Comparison of ENCODE assay signal across 18 cellular contexts in genomic region chr20:54549523-54550326, GRCh38.
DNase-seq lines count a peak whose midpoint lies in the region; ATAC-seq, FAIRE-seq and TF ChIP-seq lines count a peak whose summit lies in the region.
"Had no signal": no experiment of that assay in that cellular context is flagged by ENCODE, and none has a peak within 500 bp of the region (broad histone marks: within the 10 kb centered on the region; RNA-seq: fewer than 3 reads in every experiment).

No MANE protein-coding gene starts in this region.

- peak; percentile 58 for DNase-seq in GM23248
- DNase-seq in astrocyte (ENCODE audit: low read depth) = peak; percentile 66
- DNase-seq in dedifferentiated amniotic fluid mesenchymal stem cell (ENCODE audit: extremely low spot score) = peak; percentile 18
- no peak for DNase-seq in osteocyte (ENCODE audit: extremely low spot score, unreplicated experiment)
- DNase-seq in activated CD4-positive, alpha-beta T cell treated with anti-CD3 and anti-CD28 coated beads for 48 hours = no peak
- no peak for DNase-seq in naive thymus-derived CD4-positive, alpha-beta T cell
- DNase-seq in suprapubic skin (ENCODE audit: low spot score in 2 of 2) = no peak
- DNase-seq: CD4-positive, alpha-beta T cell; H9; NCI-H1105; NCI-H2029 treated with DMSO at 0.1 percent for 48 hours; NCI-H524 treated with DMSO at 0.1 percent for 48 hours; Peyer's patch had no signal

- H3K27me3 ChIP-seq in GM23248 (replicated peaks; ENCODE audit: insufficient read depth) = no peaks in the 10 kb centered on the region
- no peaks in the 10 kb centered on the region for H3K27me3 ChIP-seq in astrocyte (ENCODE audit: insufficient read depth, low read length)
- H3K27me3 ChIP-seq in naive thymus-derived CD4-positive, alpha-beta T cell (ENCODE audit: control insufficient read depth in 2 of 2, insufficient read depth in 2 of 2, low read length in 2 of 2) = no peaks in the 10 kb centered on the region
- H3K27me3 ChIP-seq in suprapubic skin = no peaks in the 10 kb centered on the region
- H3K27me3 ChIP-seq: BLaER1, Peyer's patch had no signal

- peak overlapping the region; percentile 49 for H3K4me2 ChIP-seq in GM23248 (ENCODE audit: unreplicated experiment)
- H3K4me2 ChIP-seq in astrocyte (ENCODE audit: low read length) = no peak overlapping the region
- H3K4me2 ChIP-seq: BLaER1, KMS-11 had no signal

- H2AFZ ChIP-seq in GM23248 (peak overlapping the region; percentile 15; the same call in 1 of the 2 replicates), astrocyte (ENCODE audit: low read depth, low read length) (no peak overlapping the region)

- peaks cover 2% of the 10 kb centered on the region for H3K4me1 Mint-ChIP-seq in astrocyte (ENCODE audit: low read depth, unreplicated experiment)
- peaks cover 44% of the 10 kb centered on the region for H3K4me1 Mint-ChIP-seq in osteocyte (ENCODE audit: unreplicated experiment)
- no peaks in the 10 kb centered on the region for H3K4me1 Mint-ChIP-seq in naive thymus-derived CD4-positive, alpha-beta T cell

- no peaks in the 10 kb centered on the region for H3K9me3 ChIP-seq in GM23248 (ENCODE audit: low read depth)
- H3K9me3 ChIP-seq in astrocyte (ENCODE audit: insufficient read depth, low read depth, low read length) = no peaks in the 10 kb centered on the region
- no peaks in the 10 kb centered on the region for H3K9me3 ChIP-seq in naive thymus-derived CD4-positive, alpha-beta T cell (ENCODE audit: control insufficient read depth in 2 of 3, low read length in 3 of 3)
- H3K9me3 ChIP-seq in suprapubic skin = no peaks in the 10 kb centered on the region
- H3K9me3 ChIP-seq: Peyer's patch had no signal

- H3K79me2 ChIP-seq in GM23248 (ENCODE audit: insufficient read depth) (no peaks in the 10 kb centered on the region), astrocyte (ENCODE audit: insufficient read depth, low read length) (no peaks in the 10 kb centered on the region)

- H3K4me1 ChIP-seq in GM23248 (ENCODE audit: insufficient read depth) = peaks cover 24% of the 10 kb centered on the region
- peaks cover 12% of the 10 kb centered on the region for H3K4me1 ChIP-seq in astrocyte (ENCODE audit: insufficient read depth, low read length)
- H3K4me1 ChIP-seq in naive thymus-derived CD4-positive, alpha-beta T cell (ENCODE audit: control insufficient read depth in 2 of 2, insufficient read depth in 2 of 2, low read length in 2 of 2) = no peaks in the 10 kb centered on the region
- no peaks in the 10 kb centered on the region for H3K4me1 ChIP-seq in suprapubic skin
- H3K4me1 ChIP-seq: BLaER1, Peyer's patch had no signal

- H3K4me3 ChIP-seq in GM23248 (peak overlapping the region; percentile 2; the same call in 1 of the 2 replicates), astrocyte (ENCODE audit: insufficient read depth, low read depth, low read length) (no peak overlapping the region), suprapubic skin (no peak overlapping the region)
- H3K4me3 ChIP-seq in naive thymus-derived CD4-positive, alpha-beta T cell (ENCODE audit: low read length) = no peak overlapping the region
- H3K4me3 ChIP-seq: BLaER1, Peyer's patch had no signal

- H3K27ac ChIP-seq in GM23248 (peak overlapping the region; percentile 59), astrocyte (ENCODE audit: low read depth, low read length) (peak overlapping the region; percentile 33), suprapubic skin (no peak overlapping the region)
- H3K27ac ChIP-seq in naive thymus-derived CD4-positive, alpha-beta T cell (ENCODE audit: low read depth, low read length) = no peak overlapping the region
- H3K27ac ChIP-seq: BLaER1, HL-60, KMS-11, Peyer's patch had no signal

- no peaks in the 10 kb centered on the region for H4K20me1 ChIP-seq in GM23248 (ENCODE audit: insufficient read depth)
- H4K20me1 ChIP-seq in astrocyte (ENCODE audit: insufficient read depth, low read length) = no peaks in the 10 kb centered on the region
- H4K20me1 ChIP-seq: BLaER1 had no signal

- no peak for ATAC-seq in naive thymus-derived CD4-positive, alpha-beta T cell
- ATAC-seq in HG03460 (IDR thresholded peaks at IDR 0.05; ENCODE audit: unreplicated experiment) = no peak

- no peak for TF ChIP-seq CTCF in astrocyte (IDR thresholded peaks at IDR 0.05; ENCODE audit: insufficient read depth, low read depth, low read length)
- TF ChIP-seq CTCF in osteocyte (IDR thresholded peaks at IDR 0.05) = no peak
- no peak for TF ChIP-seq CTCF in suprapubic skin (IDR thresholded peaks at IDR 0.05)

- H3K4me3 Mint-ChIP-seq in astrocyte (ENCODE audit: unreplicated experiment) = no peak overlapping the region
- H3K4me3 Mint-ChIP-seq in osteocyte (ENCODE audit: unreplicated experiment) = peak overlapping the region; percentile 4
- no peak overlapping the region for H3K4me3 Mint-ChIP-seq in naive thymus-derived CD4-positive, alpha-beta T cell
- H3K4me3 Mint-ChIP-seq: CD4-positive, alpha-beta T cell; H9 had no signal

- intact Hi-C loops in naive thymus-derived CD4-positive, alpha-beta T cell (cut with micrococcal nuclease) = no loop called here

- H3K9me3 Mint-ChIP-seq in astrocyte (ENCODE audit: unreplicated experiment) = no peaks in the 10 kb centered on the region
- H3K9me3 Mint-ChIP-seq in osteocyte (ENCODE audit: unreplicated experiment) = peaks cover 5% of the 10 kb centered on the region
- H3K9me3 Mint-ChIP-seq in naive thymus-derived CD4-positive, alpha-beta T cell = peaks cover 0 to 4% (median 0%) of the 10 kb centered on the region in 11 donors
- H3K9me3 Mint-ChIP-seq: CD4-positive, alpha-beta T cell had no signal

- no peaks in the 10 kb centered on the region for H3K9me2 ChIP-seq in GM23248 (ENCODE audit: insufficient read depth)

- H3F3A ChIP-seq in GM23248 (ENCODE audit: insufficient read depth) = peaks cover 20% of the 10 kb centered on the region

- POLR2A ChIA-PET in naive thymus-derived CD4-positive, alpha-beta T cell (lab: Charles Lee) = no interaction called here

- in situ Hi-C loops in GM23248 (cut with MboI) = no loop called here

- CTCF ChIA-PET in naive thymus-derived CD4-positive, alpha-beta T cell (lab: Charles Lee) = no interaction called here

- H3K9ac ChIP-seq in GM23248 (no peak overlapping the region), astrocyte (ENCODE audit: low read length) (no peak overlapping the region)
- H3K9ac ChIP-seq: BLaER1, KMS-11 had no signal

- no peak for TF ChIP-seq EP300 in suprapubic skin (IDR thresholded peaks at IDR 0.05)

- H3K36me3 ChIP-seq in GM23248 (ENCODE audit: low read depth) = no peaks in the 10 kb centered on the region
- no peaks in the 10 kb centered on the region for H3K36me3 ChIP-seq in astrocyte (ENCODE audit: insufficient read depth, low read length)
- no peaks in the 10 kb centered on the region for H3K36me3 ChIP-seq in naive thymus-derived CD4-positive, alpha-beta T cell (ENCODE audit: control insufficient read depth in 2 of 3, insufficient read depth in 3 of 3, low read length in 3 of 3)
- H3K36me3 ChIP-seq in suprapubic skin = no peaks in the 10 kb centered on the region
- H3K36me3 ChIP-seq: BLaER1, Peyer's patch had no signal

- H3K27me3 Mint-ChIP-seq in astrocyte (ENCODE audit: low read depth, unreplicated experiment) (no peaks in the 10 kb centered on the region), osteocyte (ENCODE audit: unreplicated experiment) (no peaks in the 10 kb centered on the region)
- H3K27me3 Mint-ChIP-seq in naive thymus-derived CD4-positive, alpha-beta T cell = peaks cover 0 to 15% (median 0%) of the 10 kb centered on the region in 5 donors

- TF ChIP-seq POLR2A in suprapubic skin (IDR thresholded peaks at IDR 0.05) = no peak

- peak; percentile 83 for FAIRE-seq in astrocyte (lab: Jason Lieb, UNC)
- FAIRE-seq: G401.6 had no signal

- H3K36me3 Mint-ChIP-seq in astrocyte (ENCODE audit: low read depth, unreplicated experiment) = no peaks in the 10 kb centered on the region
- no peaks in the 10 kb centered on the region for H3K36me3 Mint-ChIP-seq in osteocyte (ENCODE audit: unreplicated experiment)
- no peaks in the 10 kb centered on the region for H3K36me3 Mint-ChIP-seq in naive thymus-derived CD4-positive, alpha-beta T cell

- H3K27ac Mint-ChIP-seq in astrocyte (ENCODE audit: unreplicated experiment) (no peak overlapping the region), osteocyte (ENCODE audit: unreplicated experiment) (peak overlapping the region; percentile 87)
- H3K27ac Mint-ChIP-seq in naive thymus-derived CD4-positive, alpha-beta T cell = no peak overlapping the region
- H3K27ac Mint-ChIP-seq: CD4-positive, alpha-beta T cell; H9 had no signal

- 26 to 31% methylated on average over 4 of the region's 4 CpGs for WGBS in GM23248 (ENCODE audit: low coverage in 1 of 2, low lambda C conversion rate in 2 of 2, missing lambda C conversion rate in 2 of 2), 2 experiments
- 47% methylated on average over 4 of the region's 4 CpGs for WGBS in suprapubic skin

Comparison
In these comparisons a context has a peak if more than half of its experiments do, and no peak if none do; other contexts are left out.
1. DNase-seq: peak in GM23248 (single experiment), astrocyte (single experiment) and dedifferentiated amniotic fluid mesenchymal stem cell (single experiment); none in osteocyte (single experiment), activated CD4-positive, alpha-beta T cell treated with anti-CD3 and anti-CD28 coated beads for 48 hours (single experiment), naive thymus-derived CD4-positive, alpha-beta T cell (0 of 9) and suprapubic skin (0 of 2).
2. H3K27ac ChIP-seq: peak in GM23248 (single experiment) and astrocyte (single experiment); none in naive thymus-derived CD4-positive, alpha-beta T cell (single experiment) and suprapubic skin (single experiment).